In genomic region chr20:49278036-49278816, GRCh38 we compare ENCODE assay signal across 8 cellular contexts. TPM values are rescaled to one million over a fixed set of nuclear protein-coding genes. Genes with fewer than 3 reads are reported as not detected.
DNase-seq lines count a peak whose midpoint lies in the region; ATAC-seq and TF ChIP-seq lines count a peak whose summit lies in the region.

Gene ZNFX1 (minus strand): TSS chr20:49278057. CDS start chr20:49275839, 2,218 bp downstream.

- peak within 1 kb of the TSS; percentile 3; the same call in 1 of the 3 replicates for H2BK15ac ChIP-seq in IMR-90 (ENCODE audit: low read depth, low read length)

- intact Hi-C loops in IMR-90 (cut with micrococcal nuclease), result no loop called here

- in situ Hi-C loops in IMR-90 (cut with MboI; ENCODE audit: low sequenced_read_pairs), result no loop called here

- peaks cover 7% of the 10 kb centered on the region for H3K4me1 ChIP-seq in IMR-90 (ENCODE audit: control insufficient read depth, insufficient read depth, low read length)
- H3K4me1 ChIP-seq in mononuclear cell (ENCODE audit: insufficient read depth, low read length), result peaks cover 65% of the 10 kb centered on the region

- dilution Hi-C loops in IMR-90 (cut with HindIII; ENCODE audit: low sequenced_read_pairs, unreplicated experiment), result no loop called here

- H2AK9ac ChIP-seq in IMR-90 (replicated peaks; ENCODE audit: low read depth, low read length, poor library complexity), result peak within 1 kb of the TSS; percentile 99

- CTCF ChIA-PET in IMR-90 (lab: Yijun Ruan, JAX), result no interaction called here

- POLR2A ChIA-PET in IMR-90 (lab: Charles Lee; ENCODE audit: unreplicated experiment), result no interaction called here

- H3K27me3 ChIP-seq in IMR-90 (ENCODE audit: control insufficient read depth, insufficient read depth, low read length) (no peaks in the 10 kb centered on the region), mononuclear cell (ENCODE audit: insufficient read depth, low read length) (no peaks in the 10 kb centered on the region)

- H3K9me3 ChIP-seq in IMR-90 (ENCODE audit: control insufficient read depth, insufficient read depth, low read length), result peaks cover 12% of the 10 kb centered on the region; the same call in 1 of the 2 replicates
- peaks cover 29% of the 10 kb centered on the region for H3K9me3 ChIP-seq in mononuclear cell (ENCODE audit: low read depth, low read length)

- peak within 1 kb of the TSS; percentile 98 for H3K4me2 ChIP-seq in IMR-90 (ENCODE audit: low read depth, low read length)

- peak within 1 kb of the TSS; percentile 65 for H4K5ac ChIP-seq in IMR-90 (ENCODE audit: low read depth, low read length)

- H3K14ac ChIP-seq in IMR-90 (replicated peaks; ENCODE audit: low read depth, low read length), result peak within 1 kb of the TSS; percentile 100

- TF ChIP-seq CTCF in IMR-90 (conservative IDR thresholded peaks at IDR 0.05; ENCODE audit: low read depth, low read length), result no peak; the same call in 1 of the 2 replicates

- TF ChIP-seq POLR2A in IMR-90 (IDR thresholded peaks at IDR 0.05; ENCODE audit: low read depth, low read length), result peak; percentile 100

- peak within 1 kb of the TSS; percentile 98 for H3K4ac ChIP-seq in IMR-90 (ENCODE audit: low read depth, low read length)

- H3K79me1 ChIP-seq in IMR-90 (ENCODE audit: low read depth in 1 of 2, low read length in 2 of 2), result peaks cover 31 to 71% of the 10 kb centered on the region in 2 experiments

- H3K9me1 ChIP-seq in IMR-90 (ENCODE audit: insufficient read depth, low read length), result peaks cover 11% of the 10 kb centered on the region

- peak within 1 kb of the TSS; percentile 62 for H3K18ac ChIP-seq in IMR-90 (ENCODE audit: low read depth, low read length)

- no peak for TF ChIP-seq RAD21 in IMR-90 (IDR thresholded peaks at IDR 0.05; ENCODE audit: low read length)

- DNase-seq in DMS 273 (lab: John Stamatoyannopoulos, UW; ENCODE audit: unreplicated experiment), result peak; percentile 99
- DNase-seq in IMR-90, result peak; percentile 96
- DNase-seq in OCI-M1 (lab: John Stamatoyannopoulos, UW), result peak; percentile 99
- DNase-seq in activated T-cell treated with anti-CD3 and anti-CD28 coated beads for 24 hours (ENCODE audit: low read depth), result peak; percentile 97
- peak; percentile 89 for DNase-seq in epidermal melanocyte (ENCODE audit: insufficient read length, low spot score)
- peak; percentile 96 for DNase-seq in stimulated activated CD8-positive, alpha-beta memory T cell treated with anti-CD3 and anti-CD28 coated beads, Interleukin-4, amount 100 ng/mL, for 1 hour (ENCODE audit: low read depth in 2 of 2, low spot score in 1 of 2)

- peak within 1 kb of the TSS; percentile 79; the same call in 1 of the 2 replicates for H2BK120ac ChIP-seq in IMR-90 (ENCODE audit: low read depth, low read length)

- H3K27ac ChIP-seq in IMR-90 (ENCODE audit: insufficient read depth, low read length), result peak within 1 kb of the TSS; percentile 91

- peak within 1 kb of the TSS; percentile 97 for H3K9ac ChIP-seq in IMR-90 (ENCODE audit: low read depth, low read length)

- peak within 1 kb of the TSS; percentile 53 for H3K4me3 ChIP-seq in IMR-90 (ENCODE audit: insufficient read depth, low read depth, low read length)
- peak within 1 kb of the TSS; percentile 68 for H3K4me3 ChIP-seq in mononuclear cell (ENCODE audit: low read length)

- peak within 1 kb of the TSS; percentile 98 for H4K91ac ChIP-seq in IMR-90 (ENCODE audit: insufficient read depth, low read depth, low read length)

- peaks cover 73% of the 10 kb centered on the region for H4K20me1 ChIP-seq in IMR-90 (ENCODE audit: insufficient read depth, low read length)

- peak within 1 kb of the TSS; percentile 99 for H2AFZ ChIP-seq in IMR-90 (replicated peaks; ENCODE audit: low read length, poor library complexity)

- no TSS peak for BruUV-seq in IMR-90 (replicated peaks; lab: Mats Ljungman, UMichigan)

- peak within 1 kb of the TSS; percentile 47 to 85 for H4K8ac ChIP-seq in IMR-90 (ENCODE audit: low read depth in 2 of 2, low read length in 2 of 2)

- whole genome bisulfite sequencing in IMR-90 (ENCODE audit: extremely low coverage in 2 of 2, insufficient read length in 1 of 2), 2 experiments, result 0% methylated on average over 17 of the region's 80 CpGs; no CpG with 5 or more reads in 1 of the 2 experiments

- peaks cover 55% of the 10 kb centered on the region for H3K36me3 ChIP-seq in IMR-90 (ENCODE audit: control insufficient read depth, insufficient read depth, low read length)

- peak within 1 kb of the TSS; percentile 99 for H3K23ac ChIP-seq in IMR-90 (ENCODE audit: low read depth, low read length)

- no peak within 1 kb of the TSS for H2BK20ac ChIP-seq in IMR-90 (ENCODE audit: low read depth, low read length)

- peak within 1 kb of the TSS; percentile 98 for H3K56ac ChIP-seq in IMR-90 (ENCODE audit: extremely low read depth, insufficient read depth, low read length)

- peak; percentile 85 for ATAC-seq in GM21528 (IDR thresholded peaks at IDR 0.05; ENCODE audit: low FRiP score, unreplicated experiment)
- ATAC-seq in IMR-90 (ENCODE audit: low read depth), result peak; percentile 91

- peak within 1 kb of the TSS; percentile 94 for H2BK5ac ChIP-seq in IMR-90 (ENCODE audit: low read depth, low read length, poor library complexity, severe bottlenecking)

- H2AK5ac ChIP-seq in IMR-90 (ENCODE audit: low read depth, low read length), result peak within 1 kb of the TSS; percentile 100

TF ChIP-seq in IMR-90, 13 proteins besides CTCF, POLR2A, EP300 and RAD21:
- TF ChIP-seq MAFK (IDR thresholded peaks at IDR 0.05; ENCODE audit: low read depth, low read length), result no peak
- TF ChIP-seq BHLHE40 (IDR thresholded peaks at IDR 0.05; ENCODE audit: low read depth, low read length), result peak; percentile 59; the same call in 1 of the 2 replicates
- peak; percentile 91 for TF ChIP-seq MXI1 (IDR thresholded peaks at IDR 0.05; ENCODE audit: borderline replicate concordance, low read depth, low read length)
- TF ChIP-seq USF2 (IDR thresholded peaks at IDR 0.05; ENCODE audit: low read depth, low read length), result peak; percentile 47; the same call in 1 of the 2 replicates
- TF ChIP-seq MAZ (IDR thresholded peaks at IDR 0.05; ENCODE audit: borderline replicate concordance, low read depth, low read length), result peak; percentile 94
- no peak for TF ChIP-seq FOS (IDR thresholded peaks at IDR 0.05; ENCODE audit: low read depth, low read length)

RNA-seq across cellular contexts. Expression of gene ZNFX1, which starts in this region (rescaled TPM):
- total RNA-seq in IMR-90 (2012; rRNA removed) (46.7 and 60.9 TPM in 2 replicates), mononuclear cell (99.6 TPM)
- polyA plus RNA-seq in IMR-90 (2012; rRNA removed), result 8.5 and 10.9 TPM in 2 replicates
- 4.3 and 5.4 TPM in 2 replicates for polyA plus RNA-seq in IMR-90 (2012; cell fraction: cytosol; rRNA removed)
- polyA plus RNA-seq in IMR-90 (2012; cell fraction: nucleus; rRNA removed; ENCODE audit: low replicate concordance), result 5.7 and 9.9 TPM in 2 replicates

Comparison
In these comparisons a context has a peak if more than half of its experiments do, and no peak if none do; other contexts are left out.
1. Peak in every context shown above with its lines: DNase-seq, ATAC-seq, H3K4me3 ChIP-seq and H3K27ac ChIP-seq.